In the genomic region with DNA sequence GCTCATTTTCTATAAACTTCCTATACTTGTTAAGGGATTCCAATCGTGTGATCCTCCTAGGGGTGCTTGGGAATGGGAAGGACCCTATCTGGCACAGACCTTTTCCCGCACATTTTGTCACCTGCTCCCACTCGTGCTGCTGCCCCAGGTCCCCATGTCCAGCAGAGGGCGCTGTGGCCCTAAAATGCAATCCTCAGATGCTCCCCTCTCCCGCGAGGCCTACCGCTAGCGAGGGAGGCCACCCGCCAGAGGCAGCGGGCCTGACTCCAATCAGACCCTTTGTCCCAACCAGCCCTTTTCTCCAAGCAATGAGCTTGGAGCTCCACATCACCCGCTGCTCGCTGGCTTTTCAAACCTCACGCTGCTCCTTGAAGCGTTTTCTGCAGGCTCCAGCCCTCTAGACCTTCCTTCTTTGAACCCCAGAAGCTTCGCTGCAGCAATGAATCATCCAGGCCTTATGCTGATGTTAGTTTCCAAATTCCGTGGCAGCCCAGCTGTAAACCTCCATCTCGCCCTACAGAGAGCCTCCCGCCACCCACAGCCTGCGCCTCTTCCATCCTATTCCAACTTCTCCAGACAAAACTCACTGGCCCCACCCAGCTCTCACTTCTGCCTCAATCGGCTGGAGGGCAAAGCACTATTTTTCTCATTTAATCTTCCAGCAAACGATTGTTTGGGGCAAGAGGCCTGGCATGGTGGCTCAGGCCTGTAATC, we compare ENCODE assay signal across 8 cellular contexts. TPM values are rescaled to one million over a fixed set of nuclear protein-coding genes. Genes with fewer than 3 reads are reported as not detected.
A peak's percentile ranks its signal among the peaks of the same experiment; 100 is the strongest.
DNase-seq lines count a peak whose midpoint lies in the region; ATAC-seq and TF ChIP-seq lines count a peak whose summit lies in the region.

No MANE protein-coding gene starts in this region.

- no peaks in the 10 kb centered on the region for H3K27me3 Mint-ChIP-seq in activated T-helper 17 cell treated with anti-CD3 and anti-CD28 coated beads, Interleukin-2, amount 50 U/mL, for 72 hours
- peaks cover 2% of the 10 kb centered on the region for H3K27me3 Mint-ChIP-seq in neural progenitor cell (ENCODE audit: insufficient read depth, low read depth)
- no peaks in the 10 kb centered on the region for H3K27me3 Mint-ChIP-seq in stimulated activated naive CD8-positive, alpha-beta T cell treated with anti-CD3 and anti-CD28 coated beads, Interleukin-15, amount 100 ng/mL, for 72 hours

- H3K4me2 ChIP-seq in neural progenitor cell: peak overlapping the region; percentile 55

- POLR2A ChIA-PET in RWPE1 (lab: Yijun Ruan, JAX; ENCODE audit: low non-redundant PET): no interaction called here

- peaks cover 6% of the 10 kb centered on the region for H3K4me1 Mint-ChIP-seq in activated T-helper 17 cell treated with anti-CD3 and anti-CD28 coated beads, Interleukin-2, amount 50 U/mL, for 72 hours
- peaks cover 36% of the 10 kb centered on the region for H3K4me1 Mint-ChIP-seq in neural progenitor cell
- H3K4me1 Mint-ChIP-seq in stimulated activated naive CD8-positive, alpha-beta T cell treated with anti-CD3 and anti-CD28 coated beads, Interleukin-15, amount 100 ng/mL, for 72 hours: peaks cover 11% of the 10 kb centered on the region

- no peaks in the 10 kb centered on the region for H3K9me3 ChIP-seq in MG63
- no peaks in the 10 kb centered on the region for H3K9me3 ChIP-seq in neural progenitor cell (ENCODE audit: low read depth)

- peak; percentile 95 for ATAC-seq in activated T-helper 17 cell treated with anti-CD3 and anti-CD28 coated beads, Interleukin-2, amount 50 U/mL, for 72 hours (replicated peaks)
- peak; percentile 97 for ATAC-seq in stimulated activated naive CD8-positive, alpha-beta T cell treated with anti-CD3 and anti-CD28 coated beads, Interleukin-15, amount 100 ng/mL, for 72 hours
- ATAC-seq in GM21737 (IDR thresholded peaks at IDR 0.05; ENCODE audit: unreplicated experiment): no peak

- no peak overlapping the region for H3K9ac ChIP-seq in neural progenitor cell

- H3K27ac ChIP-seq in RWPE1 (peak overlapping the region; percentile 22; the same call in 1 of the 2 replicates), neural progenitor cell (peak overlapping the region; percentile 76)

- no peaks in the 10 kb centered on the region for H3K79me2 ChIP-seq in neural progenitor cell (ENCODE audit: low read depth)

- H3K9me3 Mint-ChIP-seq in activated T-helper 17 cell treated with anti-CD3 and anti-CD28 coated beads, Interleukin-2, amount 50 U/mL, for 72 hours: no peaks in the 10 kb centered on the region
- peaks cover 4% of the 10 kb centered on the region for H3K9me3 Mint-ChIP-seq in neural progenitor cell
- no peaks in the 10 kb centered on the region for H3K9me3 Mint-ChIP-seq in stimulated activated naive CD8-positive, alpha-beta T cell treated with anti-CD3 and anti-CD28 coated beads, Interleukin-15, amount 100 ng/mL, for 72 hours

- peak overlapping the region; percentile 28 for H3K27ac Mint-ChIP-seq in activated T-helper 17 cell treated with anti-CD3 and anti-CD28 coated beads, Interleukin-2, amount 50 U/mL, for 72 hours
- peak overlapping the region; percentile 95 for H3K27ac Mint-ChIP-seq in neural progenitor cell
- no peak overlapping the region for H3K27ac Mint-ChIP-seq in stimulated activated naive CD8-positive, alpha-beta T cell treated with anti-CD3 and anti-CD28 coated beads, Interleukin-15, amount 100 ng/mL, for 72 hours

- TF ChIP-seq CTCF in RWPE1 (conservative IDR thresholded peaks at IDR 0.05; ENCODE audit: low read depth): peak; percentile 90
- peak; percentile 99 for TF ChIP-seq CTCF in neural progenitor cell (IDR thresholded peaks at IDR 0.05)

- H3F3A ChIP-seq in neural progenitor cell (ENCODE audit: low read depth): peaks cover 29% of the 10 kb centered on the region

- peaks cover 21% of the 10 kb centered on the region for H3K4me1 ChIP-seq in neural progenitor cell

- H2AFZ ChIP-seq in neural progenitor cell (replicated peaks): peak overlapping the region; percentile 71

- H3K27me3 ChIP-seq in MG63 (no peaks in the 10 kb centered on the region), neural progenitor cell (no peaks in the 10 kb centered on the region)

- peak overlapping the region; percentile 53 for H3K4me3 Mint-ChIP-seq in activated T-helper 17 cell treated with anti-CD3 and anti-CD28 coated beads, Interleukin-2, amount 50 U/mL, for 72 hours
- peak overlapping the region; percentile 52 for H3K4me3 Mint-ChIP-seq in neural progenitor cell
- H3K4me3 Mint-ChIP-seq in stimulated activated naive CD8-positive, alpha-beta T cell treated with anti-CD3 and anti-CD28 coated beads, Interleukin-15, amount 100 ng/mL, for 72 hours: peak overlapping the region in 1 of 2 donors; percentile 10

- DNase-seq in ELR (ENCODE audit: low read depth) (peak; percentile 94), MG63 (peak; percentile 89), RWPE1 (ENCODE audit: low spot score) (peak; percentile 88), fibroblast of the conjunctiva (ENCODE audit: low read depth) (peak; percentile 80), neural progenitor cell (ENCODE audit: low spot score) (peak; percentile 98)
- DNase-seq in stimulated activated naive CD8-positive, alpha-beta T cell treated with anti-CD3 and anti-CD28 coated beads, Interleukin-15, amount 100 ng/mL, for 72 hours: peak; percentile 83 to 84

- H3K4me3 ChIP-seq in MG63 (no peak overlapping the region), neural progenitor cell (no peak overlapping the region)

- CTCF ChIA-PET in RWPE1 (lab: Yijun Ruan, JAX): interaction anchor here (0.6 to 3.2 kb wide), 14 partner anchors 10 to 342 kb away, joined by 3 to 33 read pairs (median 4); no protein-coding TSS in a partner anchor

- H3K36me3 ChIP-seq in MG63: no peaks in the 10 kb centered on the region
- no peaks in the 10 kb centered on the region for H3K36me3 ChIP-seq in neural progenitor cell

- no peaks in the 10 kb centered on the region for H4K20me1 ChIP-seq in neural progenitor cell (ENCODE audit: low read depth)

- no peaks in the 10 kb centered on the region for H3K36me3 Mint-ChIP-seq in activated T-helper 17 cell treated with anti-CD3 and anti-CD28 coated beads, Interleukin-2, amount 50 U/mL, for 72 hours (ENCODE audit: low read depth)
- no peaks in the 10 kb centered on the region for H3K36me3 Mint-ChIP-seq in neural progenitor cell

RNA-seq across cellular contexts. Expression of a gene that starts 23.6 kb away (rescaled TPM):
- 29.6 and 46.3 TPM in 2 replicates for total RNA-seq in MG63 (2014; rRNA removed; shearing (Covaris generic); ENCODE audit: low replicate concordance)
- total RNA-seq in activated T-helper 17 cell treated with anti-CD3 and anti-CD28 coated beads, Interleukin-2, amount 50 U/mL, for 72 hours: not detected
- 56.6 and 188 TPM in 2 replicates for total RNA-seq in neural progenitor cell (ENCODE audit: low replicate concordance)

RNA-seq across cellular contexts. Expression of a gene that starts 30.5 kb away (rescaled TPM):
- total RNA-seq in MG63 (2014; rRNA removed; shearing (Covaris generic); ENCODE audit: low replicate concordance): 5.2 and 5.5 TPM in 2 replicates
- 10 to 100 TPM; 40.3 to 43.7 TPM for total RNA-seq in activated T-helper 17 cell treated with anti-CD3 and anti-CD28 coated beads, Interleukin-2, amount 50 U/mL, for 72 hours
- 41.4 and 44.1 TPM in 2 replicates for total RNA-seq in neural progenitor cell (ENCODE audit: low replicate concordance)

Comparison
In these comparisons a context has a peak if more than half of its experiments do, and no peak if none do; other contexts are left out.
1. H3K27ac Mint-ChIP-seq: peak in activated T-helper 17 cell treated with anti-CD3 and anti-CD28 coated beads, Interleukin-2, amount 50 U/mL, for 72 hours (single experiment) and neural progenitor cell (single experiment); none in stimulated activated naive CD8-positive, alpha-beta T cell treated with anti-CD3 and anti-CD28 coated beads, Interleukin-15, amount 100 ng/mL, for 72 hours (0 of 2).
2. RNA of a gene that starts 23.6 kb away (total RNA-seq): 56.6 to 188 TPM in neural progenitor cell and 29.6 to 46.3 TPM in MG63; not detected in activated T-helper 17 cell treated with anti-CD3 and anti-CD28 coated beads, Interleukin-2, amount 50 U/mL, for 72 hours; every median in the first group is over 10 times any median in the second.
3. Peak in every context shown above with its lines, with median percentiles within 50 percentile points of each other: DNase-seq.